ENCODE assay signal across 27 cellular contexts in genomic region chr9:111966324-111966723, GRCh38.
A peak's percentile ranks its signal among the peaks of the same experiment; 100 is the strongest.
DNase-seq lines count a peak whose midpoint lies in the region; ATAC-seq, FAIRE-seq and TF ChIP-seq lines count a peak whose summit lies in the region.
"Had no signal": no experiment of that assay in that cellular context is flagged by ENCODE, and none has a peak within 500 bp of the region (broad histone marks: within the 10 kb centered on the region; RNA-seq: fewer than 3 reads in every experiment).

No MANE protein-coding gene starts in this region.

- H3K4me3 Mint-ChIP-seq in HFFc6 (no peak overlapping the region), WTC11 (no peak overlapping the region), T-helper 17 cell (no peak overlapping the region)
- H3K4me3 Mint-ChIP-seq in stimulated activated naive B cell treated with anti-CD40 and anti-IgM and Interleukin-4, amounts not matched to agents 10 μg/mL and 1 μg/mL and 100 μg/mL, for 72 hours = no peak overlapping the region
- H3K4me3 Mint-ChIP-seq: activated T-cell treated with anti-CD3 and anti-CD28 coated beads, Interleukin-2, amount 50 U/mL, for 4 hours; CD14-positive monocyte; mesothelial cell of epicardium; naive B cell; type B pancreatic cell had no signal

- H3K27me3 Mint-ChIP-seq in HFFc6 (ENCODE audit: insufficient read depth) = no peaks in the 10 kb centered on the region
- H3K27me3 Mint-ChIP-seq in WTC11 (ENCODE audit: low read depth) = no peaks in the 10 kb centered on the region
- H3K27me3 Mint-ChIP-seq in stimulated activated naive B cell treated with anti-CD40 and anti-IgM and Interleukin-4, amounts not matched to agents 10 μg/mL and 1 μg/mL and 100 μg/mL, for 72 hours = no peaks in the 10 kb centered on the region
- no peaks in the 10 kb centered on the region for H3K27me3 Mint-ChIP-seq in T-helper 17 cell
- H3K27me3 Mint-ChIP-seq: activated B cell treated with CpG ODN at 0.5 μM for 24 hours, naive B cell, type B pancreatic cell had no signal

- intact Hi-C loops in pancreas (cut with DNase I) = no loop called here

- DNase-seq in HFFc6 (no peak), WTC11 (ENCODE audit: low spot score) (no peak), foreskin keratinocyte (no peak), pancreas (no peak), T-helper 17 cell (no peak)
- DNase-seq in stimulated activated naive B cell treated with anti-CD40 and anti-IgM and Interleukin-4, amounts not matched to agents 10 μg/mL and 1 μg/mL and 100 μg/mL, for 72 hours = no peak
- DNase-seq: activated B cell treated with CpG ODN at 0.5 μM for 24 hours; activated CD4-positive, alpha-beta T cell treated with anti-CD3 and anti-CD28 coated beads, Interleukin-2, amount 50 U/mL, for 1 hour; activated naive CD4-positive, alpha-beta T cell; activated T-cell treated with anti-CD3 and anti-CD28 coated beads, Interleukin-2, amount 50 U/mL, for 4 hours; colonic mucosa; DND-41; effector CD8-positive, alpha-beta T cell; hippocampal formation; Karpas-422; left ventricle myocardium inferior; naive B cell; NCI-H146; Right ventricle myocardium superior; stimulated activated CD4-positive, alpha-beta T cell treated with anti-CD3 and anti-CD28 coated beads, Interleukin-2, amount 100 ng/mL, for 24 hours; T-helper 9 cell had no signal

- CTCF ChIA-PET in WTC11 (lab: Charles Lee) = no interaction called here

- H3K27me3 ChIP-seq in foreskin keratinocyte (no peaks in the 10 kb centered on the region), pancreas (no peaks in the 10 kb centered on the region)
- H3K27me3 ChIP-seq: colonic mucosa, gastrocnemius medialis had no signal

- ATAC-seq in WTC11 (no peak), foreskin keratinocyte (no peak), pancreas (no peak), GM19467 (IDR thresholded peaks at IDR 0.05; ENCODE audit: unreplicated experiment) (no peak), T-helper 17 cell (no peak)
- no peak for ATAC-seq in stimulated activated naive B cell treated with anti-CD40 and anti-IgM and Interleukin-4, amounts not matched to agents 10 μg/mL and 1 μg/mL and 100 μg/mL, for 72 hours (replicated peaks)

- no peak for FAIRE-seq in pancreas (lab: Jason Lieb, UNC)

- H3K9me3 Mint-ChIP-seq in HFFc6 (no peaks in the 10 kb centered on the region), WTC11 (peaks cover 5% of the 10 kb centered on the region; the same call in 1 of the 2 replicates)
- peaks cover 0 to 2% of the 10 kb centered on the region in 2 donors for H3K9me3 Mint-ChIP-seq in stimulated activated naive B cell treated with anti-CD40 and anti-IgM and Interleukin-4, amounts not matched to agents 10 μg/mL and 1 μg/mL and 100 μg/mL, for 72 hours
- H3K9me3 Mint-ChIP-seq: activated B cell treated with CpG ODN at 0.5 μM for 24 hours; activated T-cell treated with anti-CD3 and anti-CD28 coated beads, Interleukin-2, amount 50 U/mL, for 4 hours; type B pancreatic cell had no signal

- H3K27ac ChIP-seq in foreskin keratinocyte = peak overlapping the region; percentile 93
- peak overlapping the region in 1 of 4 donors; percentile 71 for H3K27ac ChIP-seq in pancreas
- H3K27ac ChIP-seq: left ventricle myocardium inferior had no signal

- POLR2A ChIA-PET in WTC11 (lab: Charles Lee) = no interaction called here

- no peaks in the 10 kb centered on the region for H3K36me3 ChIP-seq in pancreas
- H3K36me3 ChIP-seq: colonic mucosa, gastrocnemius medialis, left ventricle myocardium inferior had no signal

- H3K4me3 ChIP-seq in pancreas = no peak overlapping the region
- H3K4me3 ChIP-seq: colonic mucosa, gastrocnemius medialis, left ventricle myocardium inferior, skin epidermis had no signal

- H3K27ac Mint-ChIP-seq in HFFc6 (peak overlapping the region; percentile 80), WTC11 (no peak overlapping the region), T-helper 17 cell (no peak overlapping the region)
- H3K27ac Mint-ChIP-seq in stimulated activated naive B cell treated with anti-CD40 and anti-IgM and Interleukin-4, amounts not matched to agents 10 μg/mL and 1 μg/mL and 100 μg/mL, for 72 hours = peak overlapping the region; percentile 62
- H3K27ac Mint-ChIP-seq: mesothelial cell of epicardium had no signal

- no peak for TF ChIP-seq CTCF in HFFc6 (IDR thresholded peaks at IDR 0.05)
- TF ChIP-seq CTCF in WTC11 (IDR thresholded peaks at IDR 0.05) = no peak
- no peak for TF ChIP-seq CTCF in foreskin keratinocyte (conservative IDR thresholded peaks at IDR 0.05)
- TF ChIP-seq CTCF in pancreas (IDR thresholded peaks at IDR 0.05) = no peak

- peaks cover 5% of the 10 kb centered on the region; the same call in 1 of the 2 replicates for H3K36me3 Mint-ChIP-seq in HFFc6 (ENCODE audit: low read depth)
- H3K36me3 Mint-ChIP-seq in WTC11 = no peaks in the 10 kb centered on the region
- H3K36me3 Mint-ChIP-seq in stimulated activated naive B cell treated with anti-CD40 and anti-IgM and Interleukin-4, amounts not matched to agents 10 μg/mL and 1 μg/mL and 100 μg/mL, for 72 hours = peaks cover 0 to 6% of the 10 kb centered on the region in 2 donors
- no peaks in the 10 kb centered on the region for H3K36me3 Mint-ChIP-seq in T-helper 17 cell (ENCODE audit: low read depth)
- H3K36me3 Mint-ChIP-seq: CD14-positive monocyte, mesothelial cell of epicardium, type B pancreatic cell had no signal

- H3K4me1 ChIP-seq in foreskin keratinocyte (peaks cover 23% of the 10 kb centered on the region), pancreas (peaks cover 0 to 14% (median 5%) of the 10 kb centered on the region in 3 donors)
- H3K4me1 ChIP-seq: colonic mucosa, gastrocnemius medialis, left ventricle myocardium inferior had no signal

- H3K9me3 ChIP-seq in pancreas (no peaks in the 10 kb centered on the region), T-helper 17 cell (ENCODE audit: control insufficient read depth, low read length, poor library complexity, severe bottlenecking) (no peaks in the 10 kb centered on the region)
- H3K9me3 ChIP-seq: colonic mucosa, gastrocnemius medialis, left ventricle myocardium inferior had no signal

- 95 to 96% methylated on average over 10 of the region's 10 CpGs for WGBS in pancreas, 2 donors

- H3K4me1 Mint-ChIP-seq in HFFc6 (ENCODE audit: low read depth) (peaks cover 53% of the 10 kb centered on the region), WTC11 (no peaks in the 10 kb centered on the region), T-helper 17 cell (peaks cover 2% of the 10 kb centered on the region)
- peaks cover 21 to 42% of the 10 kb centered on the region in 2 donors for H3K4me1 Mint-ChIP-seq in stimulated activated naive B cell treated with anti-CD40 and anti-IgM and Interleukin-4, amounts not matched to agents 10 μg/mL and 1 μg/mL and 100 μg/mL, for 72 hours
- H3K4me1 Mint-ChIP-seq: mesothelial cell of epicardium had no signal

TF ChIP-seq in WTC11, 78 proteins besides CTCF, POLR2A, EP300 and RAD21:
- TF ChIP-seq ZNF512 (CRISPR knock-in tag; IDR thresholded peaks at IDR 0.05; ENCODE audit: borderline replicate concordance) (no peak), EMX1 (CRISPR knock-in tag; IDR thresholded peaks at IDR 0.05) (no peak), ZNF121 (CRISPR knock-in tag; IDR thresholded peaks at IDR 0.05) (peak; percentile 55)

Comparison
In these comparisons a context has a peak if more than half of its experiments do, and no peak if none do; other contexts are left out.
1. H3K27ac Mint-ChIP-seq: peak in HFFc6 (single experiment) and stimulated activated naive B cell treated with anti-CD40 and anti-IgM and Interleukin-4, amounts not matched to agents 10 μg/mL and 1 μg/mL and 100 μg/mL, for 72 hours (single experiment); none in WTC11 (single experiment) and T-helper 17 cell (single experiment).